ENCODE assay signal across 2 cellular contexts in genomic region chr1:6470132-6471085, GRCh38.
A peak's percentile ranks its signal among the peaks of the same experiment; 100 is the strongest.
TF ChIP-seq lines count a peak whose summit lies in the region.

No MANE protein-coding gene starts in this region.

TF ChIP-seq in WTC11, 78 proteins besides CTCF, POLR2A, EP300 and RAD21:
- TF ChIP-seq TCF7 (CRISPR knock-in tag; IDR thresholded peaks at IDR 0.05; ENCODE audit: low read depth) (0 out of 2 replicates have a peak, but pooled peaks have one; percentile 63), RELA (CRISPR knock-in tag; IDR thresholded peaks at IDR 0.05; ENCODE audit: borderline replicate concordance) (no peak)
TF ChIP-seq in WTC11: peak in this region for 1.

TF ChIP-seq in HepG2, 621 proteins besides CTCF, POLR2A, EP300 and RAD21:
- TF ChIP-seq PAF1 (CRISPR knock-in tag; IDR thresholded peaks at IDR 0.05) (no peak), RFX1 (IDR thresholded peaks at IDR 0.05) (peak; percentile 32; the same call in 1 of the 2 replicates)
